Comparison of ENCODE assay signal across 14 cellular contexts in the genomic region with DNA sequence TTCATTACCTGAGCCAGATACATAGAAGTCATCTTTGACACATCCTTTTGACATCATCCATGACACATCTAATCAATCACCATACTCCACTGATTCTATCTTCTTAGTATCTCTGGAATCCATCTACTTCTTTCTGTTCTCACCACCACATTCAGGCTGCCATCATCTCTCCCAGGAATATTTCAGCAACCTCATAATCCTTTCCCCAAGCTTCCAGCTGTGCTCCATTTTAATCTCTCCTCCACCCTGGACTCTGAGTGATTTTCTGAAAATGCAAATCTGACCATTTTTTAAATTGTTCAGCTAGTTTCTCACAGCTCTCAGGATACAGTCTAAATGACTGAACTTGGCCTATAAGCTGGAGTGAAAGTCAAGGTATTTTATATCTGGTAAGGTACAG. TPM values are rescaled to one million over a fixed set of nuclear protein-coding genes. Genes with fewer than 3 reads are reported as not detected.
DNase-seq lines count a peak whose midpoint lies in the region; ATAC-seq and TF ChIP-seq lines count a peak whose summit lies in the region.
"Had no signal": no experiment of that assay in that cellular context is flagged by ENCODE, and none has a peak within 500 bp of the region (broad histone marks: within the 10 kb centered on the region; RNA-seq: fewer than 3 reads in every experiment).

No MANE protein-coding gene starts in this region.

- H3K27me3 Mint-ChIP-seq in activated naive CD8-positive, alpha-beta T cell treated with anti-CD3 and anti-CD28 coated beads for 36 hours, result peaks cover 4% of the 10 kb centered on the region

- H3K9me3 Mint-ChIP-seq in activated naive CD8-positive, alpha-beta T cell treated with anti-CD3 and anti-CD28 coated beads for 36 hours, result no peaks in the 10 kb centered on the region
- H3K9me3 Mint-ChIP-seq: CD4-positive, alpha-beta T cell; H9 had no signal

- no peak overlapping the region for H2AK5ac ChIP-seq in neuronal stem cell (ENCODE audit: low read depth, low read length)

- no peak overlapping the region for H3K4ac ChIP-seq in neuronal stem cell (ENCODE audit: low read length)

- no peak overlapping the region for H3K23ac ChIP-seq in neuronal stem cell (ENCODE audit: low read depth, low read length, poor library complexity)

- peak overlapping the region; percentile 80 for H3K27ac ChIP-seq in foreskin keratinocyte
- H3K27ac ChIP-seq in neuronal stem cell (replicated peaks; ENCODE audit: low read length), result no peak overlapping the region
- H3K27ac ChIP-seq: 22Rv1, A549, C4-2B had no signal

- H3K36me3 ChIP-seq in neuronal stem cell (replicated peaks in 1 of 2; ENCODE audit: control insufficient read depth in 2 of 2, insufficient read depth in 2 of 2, low read length in 2 of 2), result peaks cover 0 to 3% of the 10 kb centered on the region in 2 donors

- no peak for TF ChIP-seq CTCF in foreskin keratinocyte (conservative IDR thresholded peaks at IDR 0.05)

- no peak overlapping the region for H2BK15ac ChIP-seq in neuronal stem cell (ENCODE audit: low read length)

- H3K36me3 Mint-ChIP-seq in activated naive CD8-positive, alpha-beta T cell treated with anti-CD3 and anti-CD28 coated beads for 36 hours, result peaks cover 8% of the 10 kb centered on the region

- no peak overlapping the region for H3K4me3 Mint-ChIP-seq in activated naive CD8-positive, alpha-beta T cell treated with anti-CD3 and anti-CD28 coated beads for 36 hours
- H3K4me3 Mint-ChIP-seq: CD4-positive, alpha-beta T cell; H9 had no signal

- no peak overlapping the region for H3K4me2 ChIP-seq in neuronal stem cell (ENCODE audit: insufficient read depth, low read length, poor library complexity, severe bottlenecking)
- H3K4me2 ChIP-seq: A549 had no signal

- H3K27me3 ChIP-seq in foreskin keratinocyte (peaks cover 4% of the 10 kb centered on the region), neuronal stem cell (ENCODE audit: control insufficient read depth in 3 of 3, insufficient read depth in 3 of 3, low read depth in 1 of 3, low read length in 3 of 3) (peaks cover 0 to 2% (median 0%) of the 10 kb centered on the region in 3 experiments)

- H4K8ac ChIP-seq in neuronal stem cell (ENCODE audit: low read depth, low read length), result no peak overlapping the region

- no peaks in the 10 kb centered on the region for H3K79me1 ChIP-seq in neuronal stem cell (ENCODE audit: low read depth, low read length)

- no peak overlapping the region for H2BK120ac ChIP-seq in neuronal stem cell (ENCODE audit: low read depth, low read length)

- H2AFZ ChIP-seq in neuronal stem cell (ENCODE audit: low read length), result peak overlapping the region; percentile 6

- no peaks in the 10 kb centered on the region for H3K9me3 ChIP-seq in neuronal stem cell (replicated peaks in 1 of 2; ENCODE audit: control insufficient read depth in 2 of 2, insufficient read depth in 1 of 2, low read depth in 1 of 2, low read length in 2 of 2)
- H3K9me3 ChIP-seq: A549, Caco-2 had no signal

- H3K4me1 ChIP-seq in foreskin keratinocyte (no peaks in the 10 kb centered on the region), neuronal stem cell (ENCODE audit: control insufficient read depth in 2 of 2, insufficient read depth in 1 of 2, low read depth in 1 of 2, low read length in 2 of 2) (peaks cover 1 to 4% of the 10 kb centered on the region in 2 donors)

- no peak overlapping the region for H3K27ac Mint-ChIP-seq in activated naive CD8-positive, alpha-beta T cell treated with anti-CD3 and anti-CD28 coated beads for 36 hours
- H3K27ac Mint-ChIP-seq: CD4-positive, alpha-beta T cell; H9 had no signal

- ATAC-seq in foreskin keratinocyte (no peak), HG03354 (IDR thresholded peaks at IDR 0.05; ENCODE audit: poor library complexity, severe bottlenecking, unreplicated experiment) (no peak)
- ATAC-seq: A549 had no signal

- peaks cover 21% of the 10 kb centered on the region for H3K4me1 Mint-ChIP-seq in activated naive CD8-positive, alpha-beta T cell treated with anti-CD3 and anti-CD28 coated beads for 36 hours

- H2BK5ac ChIP-seq in neuronal stem cell (ENCODE audit: low read length), result no peak overlapping the region

- H3K14ac ChIP-seq in neuronal stem cell (ENCODE audit: low read length), result no peak overlapping the region

- no peak overlapping the region for H3K9ac ChIP-seq in neuronal stem cell (ENCODE audit: low read depth, low read length, poor library complexity)

- no peak overlapping the region for H3K4me3 ChIP-seq in neuronal stem cell (ENCODE audit: low read length in 2 of 2)
- H3K4me3 ChIP-seq: A549 had no signal

- no peak overlapping the region for H3K18ac ChIP-seq in neuronal stem cell (ENCODE audit: low read length)

- no peak overlapping the region for H2BK12ac ChIP-seq in neuronal stem cell (ENCODE audit: low read length)

- no peak overlapping the region for H4K91ac ChIP-seq in neuronal stem cell (ENCODE audit: low read depth, low read length, poor library complexity)

- DNase-seq in NCI-H82 (lab: John Stamatoyannopoulos, UW) (peak; percentile 47), NCI-H82 treated with DMSO at 0.1 percent for 48 hours (lab: John Stamatoyannopoulos, UW; ENCODE audit: unreplicated experiment) (no peak), foreskin keratinocyte (peak in 1 of 2 donors; percentile 23), neuronal stem cell (ENCODE audit: low spot score) (no peak), SHP77 treated with DMSO at 0.1 percent for 48 hours (lab: John Stamatoyannopoulos, UW) (no peak)
- DNase-seq in activated naive CD8-positive, alpha-beta T cell treated with anti-CD3 and anti-CD28 coated beads for 36 hours, result no peak
- DNase-seq: AML-193; Caco-2; CD4-positive, alpha-beta T cell; H9 had no signal

RNA-seq across cellular contexts. Expression of a gene that starts 2.5 kb away (rescaled TPM):
- total RNA-seq in foreskin keratinocyte, result 9.8 and 12.6 TPM in 2 replicates
- polyA plus RNA-seq in foreskin keratinocyte, result 4.2 and 4.6 TPM in 2 replicates
- 8.3 TPM for polyA plus RNA-seq in neuronal stem cell (2013, experiment 1 of 2)
- polyA plus RNA-seq in neuronal stem cell (2013, experiment 2 of 2), result 8.2 TPM
- 10 to 100 TPM; 14.0 to 14.3 TPM for total RNA-seq in activated naive CD8-positive, alpha-beta T cell treated with anti-CD3 and anti-CD28 coated beads for 36 hours
